In genomic region chr4:127000846-127001245, GRCh38 we compare ENCODE assay signal across 22 cellular contexts.
"Had no signal": no experiment of that assay in that cellular context is flagged by ENCODE, and none has a peak within 500 bp of the region (broad histone marks: within the 10 kb centered on the region; RNA-seq: fewer than 3 reads in every experiment).

No MANE protein-coding gene starts in this region.

- H3K27me3 ChIP-seq: ovary, right atrium auricular region, spleen, tibial nerve, vagina had no signal

- H3K27me3 Mint-ChIP-seq: naive thymus-derived CD4-positive, alpha-beta T cell; natural killer cell treated with Interleukin-12 subunit alpha and Interleukin-12 subunit beta and Interleukin-15 and Interleukin-18, amount 100 ng/mL, for 72 hours; progenitor cell of endocrine pancreas; stimulated activated memory B cell treated with anti-CD40 and anti-IgM and Interleukin-4, amounts not matched to agents 10 μg/mL and 1 μg/mL and 100 μg/mL, for 72 hours; stimulated activated naive CD8-positive, alpha-beta T cell treated with anti-CD3 and anti-CD28 coated beads, Interleukin-15, amount 100 ng/mL, for 72 hours; type B pancreatic cell had no signal

- H3K36me3 Mint-ChIP-seq: mesothelial cell of epicardium; naive thymus-derived CD4-positive, alpha-beta T cell; natural killer cell treated with Interleukin-12 subunit alpha and Interleukin-12 subunit beta and Interleukin-15 and Interleukin-18, amount 100 ng/mL, for 72 hours; stimulated activated memory B cell treated with anti-CD40 and anti-IgM and Interleukin-4, amounts not matched to agents 10 μg/mL and 1 μg/mL and 100 μg/mL, for 72 hours; type B pancreatic cell had no signal

- H3K4me3 Mint-ChIP-seq: mesothelial cell of epicardium; naive thymus-derived CD4-positive, alpha-beta T cell; natural killer cell treated with Interleukin-12 subunit alpha and Interleukin-12 subunit beta and Interleukin-15 and Interleukin-18, amount 100 ng/mL, for 72 hours; stimulated activated memory B cell treated with anti-CD40 and anti-IgM and Interleukin-4, amounts not matched to agents 10 μg/mL and 1 μg/mL and 100 μg/mL, for 72 hours; stimulated activated naive CD8-positive, alpha-beta T cell treated with anti-CD3 and anti-CD28 coated beads, Interleukin-15, amount 100 ng/mL, for 72 hours; type B pancreatic cell had no signal

- H3K9me3 ChIP-seq: left ventricle myocardium inferior, ovary, right atrium auricular region, spleen, tibial nerve, vagina had no signal

- ATAC-seq: naive thymus-derived CD4-positive, alpha-beta T cell; natural killer cell treated with Interleukin-12 subunit alpha and Interleukin-12 subunit beta and Interleukin-15 and Interleukin-18, amount 100 ng/mL, for 72 hours; sciatic nerve; stimulated activated memory B cell treated with anti-CD40 and anti-IgM and Interleukin-4, amounts not matched to agents 10 μg/mL and 1 μg/mL and 100 μg/mL, for 72 hours; stimulated activated naive CD8-positive, alpha-beta T cell treated with anti-CD3 and anti-CD28 coated beads, Interleukin-15, amount 100 ng/mL, for 72 hours had no signal

- H3K36me3 ChIP-seq: left ventricle myocardium inferior, ovary, right atrium auricular region, spleen, tibial nerve, vagina had no signal

- H3K4me1 Mint-ChIP-seq: stimulated activated memory B cell treated with anti-CD40 and anti-IgM and Interleukin-4, amounts not matched to agents 10 μg/mL and 1 μg/mL and 100 μg/mL, for 72 hours; stimulated activated naive CD8-positive, alpha-beta T cell treated with anti-CD3 and anti-CD28 coated beads, Interleukin-15, amount 100 ng/mL, for 72 hours had no signal

- H3K9me3 Mint-ChIP-seq: mesothelial cell of epicardium had no signal

- H3K27ac Mint-ChIP-seq: mesothelial cell of epicardium; naive thymus-derived CD4-positive, alpha-beta T cell; natural killer cell treated with Interleukin-12 subunit alpha and Interleukin-12 subunit beta and Interleukin-15 and Interleukin-18, amount 100 ng/mL, for 72 hours; progenitor cell of endocrine pancreas; stimulated activated memory B cell treated with anti-CD40 and anti-IgM and Interleukin-4, amounts not matched to agents 10 μg/mL and 1 μg/mL and 100 μg/mL, for 72 hours; type B pancreatic cell had no signal

- H3K27ac ChIP-seq: left ventricle myocardium inferior, ovary, right atrium auricular region, spleen, tibial nerve, vagina had no signal

- FAIRE-seq: small intestine had no signal

- DNase-seq: islet precursor cell; left ventricle myocardium inferior; mesendoderm; naive thymus-derived CD4-positive, alpha-beta T cell; ovary; small intestine; spleen; stimulated activated CD4-positive, alpha-beta T cell treated with anti-CD3 and anti-CD28 coated beads, Interleukin-4, amount 100 ng/mL, for 4 hours; stimulated activated CD8-positive, alpha-beta memory T cell treated with anti-CD3 and anti-CD28 coated beads, Interleukin-4, amount 100 ng/mL, for 48 hours; stimulated activated naive CD4-positive, alpha-beta T cell treated with Interleukin-2 at 50 U/mL for 16 hours; stimulated activated naive CD8-positive, alpha-beta T cell treated with anti-CD3 and anti-CD28 coated beads, Interleukin-15, amount 100 ng/mL, for 72 hours; substantia nigra had no signal

- H3K4me3 ChIP-seq: left ventricle myocardium inferior, lung, ovary, right atrium auricular region, spleen, tibial nerve, vagina had no signal

- H3K4me1 ChIP-seq: left ventricle myocardium inferior, right atrium auricular region, spleen, tibial nerve, vagina had no signal
